Comparison of ENCODE assay signal across 9 cellular contexts in genomic region chr2:127398239-127398590, GRCh38. TPM values are rescaled to one million over a fixed set of nuclear protein-coding genes. Genes with fewer than 3 reads are reported as not detected.
DNase-seq lines count a peak whose midpoint lies in the region; ATAC-seq and TF ChIP-seq lines count a peak whose summit lies in the region.
"Had no signal": no experiment of that assay in that cellular context is flagged by ENCODE, and none has a peak within 500 bp of the region (broad histone marks: within the 10 kb centered on the region; RNA-seq: fewer than 3 reads in every experiment).

No MANE protein-coding gene starts in this region.

- no peaks in the 10 kb centered on the region for H3K27me3 ChIP-seq in spleen (replicated peaks in 1 of 7)

- H3K36me3 Mint-ChIP-seq in T-helper 2 cell treated with Interferon-gamma antibody and Interleukin-4, amounts not matched to agents 5 μg/mL and 100 μg/mL, for 36 hours (ENCODE audit: low read depth) = no peaks in the 10 kb centered on the region
- peaks cover 14% of the 10 kb centered on the region for H3K36me3 Mint-ChIP-seq in nephron progenitor cell (ENCODE audit: low read depth)

- peak; percentile 67 for ATAC-seq in GM21526 (IDR thresholded peaks at IDR 0.05; ENCODE audit: low FRiP score, unreplicated experiment)
- peak; percentile 88 for ATAC-seq in HG03565 (IDR thresholded peaks at IDR 0.05; ENCODE audit: unreplicated experiment)

- no peak overlapping the region for H3K4me3 ChIP-seq in epithelial cell of proximal tubule (ENCODE audit: low read depth, low read length)
- H3K4me3 ChIP-seq in spleen = no peak overlapping the region

- H3K9me3 ChIP-seq in spleen = no peaks in the 10 kb centered on the region

- no peak overlapping the region for H3K27ac ChIP-seq in spleen

- DNase-seq in GDM1 (lab: John Stamatoyannopoulos, UW) = peak; percentile 61
- DNase-seq in T-helper 2 cell treated with Interferon-gamma antibody and Interleukin-4, amounts not matched to agents 5 μg/mL and 100 μg/mL, for 36 hours (ENCODE audit: low spot score) = peak; percentile 60
- peak; percentile 47 for DNase-seq in epithelial cell of proximal tubule (ENCODE audit: low read depth)
- DNase-seq in nephron progenitor cell = no peak
- no peak for DNase-seq in spleen
- DNase-seq in HuH-7 (ENCODE audit: low spot score) = no peak

- 12 to 56% (median 25%) methylated on average over 1 to 4 of the region's 4 CpGs for WGBS in spleen, 5 donors

- no peaks in the 10 kb centered on the region for H3K36me3 ChIP-seq in spleen

- H3K4me3 Mint-ChIP-seq in T-helper 2 cell treated with Interferon-gamma antibody and Interleukin-4, amounts not matched to agents 5 μg/mL and 100 μg/mL, for 36 hours = peak overlapping the region; percentile 30
- H3K4me3 Mint-ChIP-seq in nephron progenitor cell = no peak overlapping the region

- TF ChIP-seq POLR2A in spleen (IDR thresholded peaks at IDR 0.05) = no peak

- intact Hi-C loops in spleen (cut with DNase I; ENCODE audit: low total_unique reads) = no loop called here

- no peak for TF ChIP-seq CTCF in epithelial cell of proximal tubule (conservative IDR thresholded peaks at IDR 0.05; ENCODE audit: low read depth, low read length)
- TF ChIP-seq CTCF in nephron progenitor cell (IDR thresholded peaks at IDR 0.05) = no peak
- TF ChIP-seq CTCF in spleen (IDR thresholded peaks at IDR 0.05 in 8 of 11, conservative IDR thresholded peaks at IDR 0.05 in 3 of 11) = no peak

- H3K27me3 Mint-ChIP-seq in T-helper 2 cell treated with Interferon-gamma antibody and Interleukin-4, amounts not matched to agents 5 μg/mL and 100 μg/mL, for 36 hours (ENCODE audit: low read depth) = no peaks in the 10 kb centered on the region
- no peaks in the 10 kb centered on the region for H3K27me3 Mint-ChIP-seq in nephron progenitor cell (ENCODE audit: low read depth, poor library complexity)

- peaks cover 0 to 13% (median 5%) of the 10 kb centered on the region in 6 donors for H3K4me1 ChIP-seq in spleen

- H3K27ac Mint-ChIP-seq in T-helper 2 cell treated with Interferon-gamma antibody and Interleukin-4, amounts not matched to agents 5 μg/mL and 100 μg/mL, for 36 hours = peak overlapping the region; percentile 19
- H3K27ac Mint-ChIP-seq in nephron progenitor cell = peak overlapping the region; percentile 82

- H3K4me1 Mint-ChIP-seq in T-helper 2 cell treated with Interferon-gamma antibody and Interleukin-4, amounts not matched to agents 5 μg/mL and 100 μg/mL, for 36 hours (ENCODE audit: low read depth) = peaks cover 16% of the 10 kb centered on the region
- H3K4me1 Mint-ChIP-seq in nephron progenitor cell = peaks cover 24% of the 10 kb centered on the region

- no peaks in the 10 kb centered on the region for H3K9me3 Mint-ChIP-seq in T-helper 2 cell treated with Interferon-gamma antibody and Interleukin-4, amounts not matched to agents 5 μg/mL and 100 μg/mL, for 36 hours
- peaks cover 15% of the 10 kb centered on the region for H3K9me3 Mint-ChIP-seq in nephron progenitor cell

RNA-seq across cellular contexts. Expression of gene MAP3K2, which starts 10.4 kb away (rescaled TPM):
- total RNA-seq in epithelial cell of proximal tubule = 17.6 and 22.4 TPM in 2 replicates
- 10 to 100 TPM; 60.3 to 83.9 (median 68.6) TPM for total RNA-seq in spleen
- 1 to 10 TPM; 6.5 to 8.6 (median 7.8) TPM for polyA plus RNA-seq in spleen

RNA-seq across cellular contexts. Expression of gene PROC, which starts 20.0 kb away (rescaled TPM):
- total RNA-seq in epithelial cell of proximal tubule = 0.17 and 0.29 TPM in 2 replicates
- total RNA-seq in spleen = not detected
- polyA plus RNA-seq in spleen = under 1 TPM; 0.16 to 0.52 (median 0.21) TPM
- total RNA-seq: T-helper 1 cell treated with Interleukin-12 subunit alpha and Interleukin-12 subunit beta and Interleukin-4 antibody, amounts not matched to agents 30 ng/mL and 1 ng/mL, for 36 hours had no signal

Comparison
In these comparisons a context has a peak if more than half of its experiments do, and no peak if none do; other contexts are left out.
1. DNase-seq: peak in GDM1 (single experiment), T-helper 2 cell treated with Interferon-gamma antibody and Interleukin-4, amounts not matched to agents 5 μg/mL and 100 μg/mL, for 36 hours (single experiment) and epithelial cell of proximal tubule (single experiment); none in nephron progenitor cell (single experiment), spleen (single experiment) and HuH-7 (single experiment).